ENCODE assay signal across 9 cellular contexts in genomic region chr1:26177182-26177684, GRCh38. TPM values are rescaled to one million over a fixed set of nuclear protein-coding genes. Genes with fewer than 3 reads are reported as not detected.
DNase-seq lines count a peak whose midpoint lies in the region; ATAC-seq, FAIRE-seq and TF ChIP-seq lines count a peak whose summit lies in the region.
"Had no signal": no experiment of that assay in that cellular context is flagged by ENCODE, and none has a peak within 500 bp of the region (broad histone marks: within the 10 kb centered on the region; RNA-seq: fewer than 3 reads in every experiment).

Gene CNKSR1, plus strand, starts transcription at chr1:26177491. Its CDS starts 57 bp downstream, at chr1:26177548.

- H3K4me1 ChIP-seq in foreskin keratinocyte, result no peaks in the 10 kb centered on the region
- no peaks in the 10 kb centered on the region for H3K4me1 ChIP-seq in rectal smooth muscle tissue (ENCODE audit: control insufficient read depth, insufficient read depth, low read length)

- no peaks in the 10 kb centered on the region for H3K36me3 ChIP-seq in rectal smooth muscle tissue (ENCODE audit: control insufficient read depth, insufficient read depth, low read length)

- TF ChIP-seq CTCF in foreskin keratinocyte (conservative IDR thresholded peaks at IDR 0.05) (peak; percentile 55), D721Med (IDR thresholded peaks at IDR 0.05; ENCODE audit: insufficient read depth, missing control alignments) (no peak)

- H3K4me3 ChIP-seq in rectal smooth muscle tissue (ENCODE audit: low read length), result peak within 1 kb of the TSS; percentile 43

- H3K27ac ChIP-seq in foreskin keratinocyte (peak within 1 kb of the TSS; percentile 70), rectal smooth muscle tissue (ENCODE audit: low read depth, low read length) (no peak within 1 kb of the TSS)

- DNase-seq in HPDE6-E6E7 (ENCODE audit: extremely low spot score) (peak; percentile 92), NCI-H69 (lab: John Stamatoyannopoulos, UW) (peak; percentile 8), foreskin keratinocyte (peak; percentile 47 to 75), D721Med (ENCODE audit: insufficient read length, low spot score) (no peak)
- DNase-seq: NCI-H1105 had no signal

- no peak for FAIRE-seq in D721Med (lab: Jason Lieb, UNC)

- peak; percentile 85 for ATAC-seq in foreskin keratinocyte
- ATAC-seq in HG03342 (IDR thresholded peaks at IDR 0.05; ENCODE audit: unreplicated experiment), result no peak
- no peak for ATAC-seq in HG03565 (IDR thresholded peaks at IDR 0.05; ENCODE audit: unreplicated experiment)

- no peaks in the 10 kb centered on the region for H3K27me3 ChIP-seq in foreskin keratinocyte
- H3K27me3 ChIP-seq in rectal smooth muscle tissue (ENCODE audit: control insufficient read depth, insufficient read depth, low read length), result no peaks in the 10 kb centered on the region

- no peak within 1 kb of the TSS for H3K9ac ChIP-seq in rectal smooth muscle tissue (ENCODE audit: low read length)

RNA-seq across cellular contexts. Expression of gene CNKSR1, which starts in this region (rescaled TPM):
- total RNA-seq in foreskin keratinocyte, result 14.7 and 19.1 TPM in 2 replicates
- 20.3 and 20.7 TPM in 2 replicates for polyA plus RNA-seq in foreskin keratinocyte
- total RNA-seq: dermis microvascular lymphatic vessel endothelial cell had no signal
